18 cellular contexts compared by ENCODE assay signal in the genomic region with DNA sequence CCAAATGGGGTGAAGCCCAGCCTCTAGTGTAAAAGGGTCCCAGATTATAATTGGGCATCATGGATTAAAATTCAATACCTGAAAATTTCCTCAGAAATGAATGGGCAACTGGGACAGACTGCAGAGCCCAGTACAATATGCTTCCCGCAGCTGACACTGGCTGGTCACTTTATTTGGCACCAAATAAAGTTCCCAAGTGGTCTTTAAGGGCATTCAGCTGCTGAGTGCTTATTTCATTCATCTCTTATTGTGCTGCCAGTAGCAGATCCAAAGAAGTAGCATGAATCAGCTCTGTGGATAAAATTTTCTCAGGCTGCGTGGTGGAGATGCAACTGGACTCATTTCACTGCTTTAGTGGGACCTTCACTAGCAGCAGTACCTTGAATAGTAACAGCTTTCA.
DNase-seq lines count a peak whose midpoint lies in the region; ATAC-seq and TF ChIP-seq lines count a peak whose summit lies in the region.
"Had no signal": no experiment of that assay in that cellular context is flagged by ENCODE, and none has a peak within 500 bp of the region (broad histone marks: within the 10 kb centered on the region; RNA-seq: fewer than 3 reads in every experiment).

No MANE protein-coding gene starts in this region.

- TF ChIP-seq CTCF in mammary epithelial cell (conservative IDR thresholded peaks at IDR 0.05 in 1 of 2, IDR thresholded peaks at IDR 0.05 in 1 of 2; ENCODE audit: extremely low read depth in 1 of 2, insufficient read depth in 1 of 2, low read depth in 1 of 2, low read length in 2 of 2), result no peak

- H3K27ac ChIP-seq in ACC112 (ENCODE audit: low read depth, low read length), result no peak overlapping the region
- H3K27ac ChIP-seq in BLaER1 treated with 17β-estradiol and CSF1 and Interleukin-3, amounts not matched to agents 10 nM and 100 nM, result peak overlapping the region in 4 of 11 experiments; percentile 14 to 46 (median 30); a peak in 4 of 22 replicates
- no peak overlapping the region for H3K27ac ChIP-seq in mammary epithelial cell (ENCODE audit: insufficient read depth, low read depth, low read length)
- H3K27ac ChIP-seq: HL-60, Peyer's patch had no signal

- no peak overlapping the region for H3K4me3 Mint-ChIP-seq in stimulated activated naive B cell treated with anti-CD40 and anti-IgM and Interleukin-4, amounts not matched to agents 10 μg/mL and 1 μg/mL and 100 μg/mL, for 72 hours
- no peak overlapping the region for H3K4me3 Mint-ChIP-seq in activated CD8-positive, alpha-beta T cell treated with anti-CD3 and anti-CD28 coated beads, Interleukin-2, amount 10 ng/mL, durations not matched to agents 7 days and 5 days
- H3K4me3 Mint-ChIP-seq: CD4-positive, alpha-beta T cell had no signal

- H3K9me3 Mint-ChIP-seq in stimulated activated naive B cell treated with anti-CD40 and anti-IgM and Interleukin-4, amounts not matched to agents 10 μg/mL and 1 μg/mL and 100 μg/mL, for 72 hours, result no peaks in the 10 kb centered on the region
- no peaks in the 10 kb centered on the region for H3K9me3 Mint-ChIP-seq in activated CD8-positive, alpha-beta T cell treated with anti-CD3 and anti-CD28 coated beads, Interleukin-2, amount 10 ng/mL, durations not matched to agents 7 days and 5 days (ENCODE audit: insufficient read depth)
- H3K9me3 Mint-ChIP-seq: CD4-positive, alpha-beta T cell had no signal

- H3K36me3 ChIP-seq in ACC112 (ENCODE audit: insufficient read depth, low read length) (no peaks in the 10 kb centered on the region), mammary epithelial cell (ENCODE audit: insufficient read depth, low read length) (no peaks in the 10 kb centered on the region)
- H3K36me3 ChIP-seq in BLaER1 treated with 17β-estradiol and CSF1 and Interleukin-3, amounts not matched to agents 10 nM and 100 nM, result no peaks in the 10 kb centered on the region
- H3K36me3 ChIP-seq: Peyer's patch had no signal

- H2AFZ ChIP-seq in ACC112 (ENCODE audit: low read length, unreplicated experiment) (no peak overlapping the region), mammary epithelial cell (ENCODE audit: low read depth, low read length) (no peak overlapping the region)

- CTCF ChIA-PET in mammary epithelial cell (lab: Charles Lee; ENCODE audit: low non-redundant PET), result no interaction called here
- CTCF ChIA-PET in activated CD8-positive, alpha-beta T cell treated with anti-CD3 and anti-CD28 coated beads, Interleukin-2, amount 10 ng/mL, durations not matched to agents 7 days and 5 days (lab: Charles Lee), result no interaction called here

- no peak overlapping the region for H3K27ac Mint-ChIP-seq in stimulated activated naive B cell treated with anti-CD40 and anti-IgM and Interleukin-4, amounts not matched to agents 10 μg/mL and 1 μg/mL and 100 μg/mL, for 72 hours
- no peak overlapping the region for H3K27ac Mint-ChIP-seq in activated CD8-positive, alpha-beta T cell treated with anti-CD3 and anti-CD28 coated beads, Interleukin-2, amount 10 ng/mL, durations not matched to agents 7 days and 5 days
- H3K27ac Mint-ChIP-seq: CD4-positive, alpha-beta T cell had no signal

- no TSS peak for BruUV-seq in mammary epithelial cell (replicated peaks; lab: Mats Ljungman, UMichigan)

- H3K27me3 ChIP-seq in ACC112 (ENCODE audit: insufficient read depth, low read length), result no peaks in the 10 kb centered on the region
- H3K27me3 ChIP-seq in BLaER1 treated with 17β-estradiol and CSF1 and Interleukin-3, amounts not matched to agents 10 nM and 100 nM, result no peaks in the 10 kb centered on the region
- H3K27me3 ChIP-seq in mammary epithelial cell (ENCODE audit: insufficient read depth, low read length), result no peaks in the 10 kb centered on the region
- H3K27me3 ChIP-seq: Peyer's patch had no signal

- in situ Hi-C loops in mammary epithelial cell (cut with MboI; ENCODE audit: low sequenced_read_pairs in 2 of 2), result loop anchor here in 1 of 2 donors (25.0 kb wide), 1 partner anchor 188 kb away; no protein-coding TSS in a partner anchor

- no peaks in the 10 kb centered on the region for H3K9me3 ChIP-seq in BLaER1 treated with 17β-estradiol and CSF1 and Interleukin-3, amounts not matched to agents 10 nM and 100 nM (replicated peaks in 1 of 11)
- no peaks in the 10 kb centered on the region for H3K9me3 ChIP-seq in mammary epithelial cell (replicated peaks; ENCODE audit: insufficient read depth, low read length)
- H3K9me3 ChIP-seq: Peyer's patch had no signal

- no peaks in the 10 kb centered on the region for H3K36me3 Mint-ChIP-seq in stimulated activated naive B cell treated with anti-CD40 and anti-IgM and Interleukin-4, amounts not matched to agents 10 μg/mL and 1 μg/mL and 100 μg/mL, for 72 hours
- no peaks in the 10 kb centered on the region for H3K36me3 Mint-ChIP-seq in activated CD8-positive, alpha-beta T cell treated with anti-CD3 and anti-CD28 coated beads, Interleukin-2, amount 10 ng/mL, durations not matched to agents 7 days and 5 days (ENCODE audit: low read depth)

- peak; percentile 81 for ATAC-seq in left ventricle myocardium superior
- no peak for ATAC-seq in stimulated activated naive B cell treated with anti-CD40 and anti-IgM and Interleukin-4, amounts not matched to agents 10 μg/mL and 1 μg/mL and 100 μg/mL, for 72 hours (replicated peaks)
- ATAC-seq in activated CD8-positive, alpha-beta T cell treated with anti-CD3 and anti-CD28 coated beads, Interleukin-2, amount 10 ng/mL, durations not matched to agents 7 days and 5 days, result no peak

- no peak overlapping the region for H3K9ac ChIP-seq in BLaER1 treated with 17β-estradiol and CSF1 and Interleukin-3, amounts not matched to agents 10 nM and 100 nM
- no peak overlapping the region for H3K9ac ChIP-seq in mammary epithelial cell (ENCODE audit: insufficient read depth, low read length)

- intact Hi-C loops in left ventricle myocardium superior (cut with micrococcal nuclease), result no loop called here
- intact Hi-C loops in mammary epithelial cell (cut with micrococcal nuclease), result no loop called here

- dilution Hi-C loops in mammary epithelial cell (cut with HindIII; ENCODE audit: low sequenced_read_pairs), result no loop called here

- H3K79me2 ChIP-seq in ACC112 (ENCODE audit: control insufficient read depth, insufficient read depth, low read length, unreplicated experiment) (no peaks in the 10 kb centered on the region), mammary epithelial cell (ENCODE audit: insufficient read depth, low read length) (no peaks in the 10 kb centered on the region)

- POLR2A ChIA-PET in activated CD8-positive, alpha-beta T cell treated with anti-CD3 and anti-CD28 coated beads, Interleukin-2, amount 10 ng/mL, durations not matched to agents 7 days and 5 days (lab: Charles Lee), result no interaction called here

- no peaks in the 10 kb centered on the region for H3K4me1 Mint-ChIP-seq in stimulated activated naive B cell treated with anti-CD40 and anti-IgM and Interleukin-4, amounts not matched to agents 10 μg/mL and 1 μg/mL and 100 μg/mL, for 72 hours
- no peaks in the 10 kb centered on the region for H3K4me1 Mint-ChIP-seq in activated CD8-positive, alpha-beta T cell treated with anti-CD3 and anti-CD28 coated beads, Interleukin-2, amount 10 ng/mL, durations not matched to agents 7 days and 5 days (ENCODE audit: low read depth)

- H3K4me2 ChIP-seq in BLaER1 treated with 17β-estradiol and CSF1 and Interleukin-3, amounts not matched to agents 10 nM and 100 nM, result peak overlapping the region in 9 of 11 experiments; percentile 34 to 72 (median 66); a peak in 17 of 22 replicates
- H3K4me2 ChIP-seq in mammary epithelial cell (ENCODE audit: insufficient read depth, low read depth, low read length), result no peak overlapping the region

- DNase-seq in cerebellar cortex (ENCODE audit: low spot score) (peak; percentile 2), left ventricle myocardium superior (no peak), mammary epithelial cell (no peak), dedifferentiated amniotic fluid mesenchymal stem cell (ENCODE audit: extremely low spot score) (no peak)
- no peak for DNase-seq in stimulated activated naive B cell treated with anti-CD40 and anti-IgM and Interleukin-4, amounts not matched to agents 10 μg/mL and 1 μg/mL and 100 μg/mL, for 72 hours
- no peak for DNase-seq in activated CD8-positive, alpha-beta T cell treated with anti-CD3 and anti-CD28 coated beads, Interleukin-2, amount 10 ng/mL, durations not matched to agents 7 days and 5 days
- DNase-seq: CD4-positive, alpha-beta T cell; EL; HCEC 1CT; NCI-H146; NCI-H2081 treated with DMSO at 0.1 percent for 48 hours; NCI-H510A treated with DMSO at 0.1 percent for 48 hours; NCI-H82; SHP77 treated with DMSO at 0.1 percent for 48 hours had no signal

- 85% methylated on average over 2 of the region's 2 CpGs for WGBS in mammary epithelial cell (ENCODE audit: low coverage, missing lambda C conversion rate)

- H3K27me3 Mint-ChIP-seq in stimulated activated naive B cell treated with anti-CD40 and anti-IgM and Interleukin-4, amounts not matched to agents 10 μg/mL and 1 μg/mL and 100 μg/mL, for 72 hours, result no peaks in the 10 kb centered on the region
- no peaks in the 10 kb centered on the region for H3K27me3 Mint-ChIP-seq in activated CD8-positive, alpha-beta T cell treated with anti-CD3 and anti-CD28 coated beads, Interleukin-2, amount 10 ng/mL, durations not matched to agents 7 days and 5 days (ENCODE audit: low read depth)
- H3K27me3 Mint-ChIP-seq: CD4-positive, alpha-beta T cell had no signal

- H4K20me1 ChIP-seq in BLaER1 treated with 17β-estradiol and CSF1 and Interleukin-3, amounts not matched to agents 10 nM and 100 nM, result no peaks in the 10 kb centered on the region
- H4K20me1 ChIP-seq in mammary epithelial cell (ENCODE audit: insufficient read depth, low read length), result no peaks in the 10 kb centered on the region

- H3K4me3 ChIP-seq in ACC112 (ENCODE audit: low read depth, low read length) (peak overlapping the region; percentile 13; the same call in 1 of the 2 replicates), mammary epithelial cell (replicated peaks in 1 of 3; ENCODE audit: insufficient read depth in 1 of 3, low read depth in 2 of 3, low read length in 3 of 3) (no peak overlapping the region)
- H3K4me3 ChIP-seq in BLaER1 treated with 17β-estradiol and CSF1 and Interleukin-3, amounts not matched to agents 10 nM and 100 nM, result no peak overlapping the region
- H3K4me3 ChIP-seq: Peyer's patch had no signal

- peaks cover 3% of the 10 kb centered on the region for H3K4me1 ChIP-seq in ACC112 (ENCODE audit: control insufficient read depth, insufficient read depth, low read length, unreplicated experiment)
- peaks cover 0 to 21% (median 15%) of the 10 kb centered on the region in 10 experiments; a peak in 14 of 20 replicates for H3K4me1 ChIP-seq in BLaER1 treated with 17β-estradiol and CSF1 and Interleukin-3, amounts not matched to agents 10 nM and 100 nM
- no peaks in the 10 kb centered on the region for H3K4me1 ChIP-seq in mammary epithelial cell (ENCODE audit: insufficient read depth, low read length)
- H3K4me1 ChIP-seq: Peyer's patch had no signal
